Comparison of ENCODE assay signal across 1 cellular context in the genomic region with DNA sequence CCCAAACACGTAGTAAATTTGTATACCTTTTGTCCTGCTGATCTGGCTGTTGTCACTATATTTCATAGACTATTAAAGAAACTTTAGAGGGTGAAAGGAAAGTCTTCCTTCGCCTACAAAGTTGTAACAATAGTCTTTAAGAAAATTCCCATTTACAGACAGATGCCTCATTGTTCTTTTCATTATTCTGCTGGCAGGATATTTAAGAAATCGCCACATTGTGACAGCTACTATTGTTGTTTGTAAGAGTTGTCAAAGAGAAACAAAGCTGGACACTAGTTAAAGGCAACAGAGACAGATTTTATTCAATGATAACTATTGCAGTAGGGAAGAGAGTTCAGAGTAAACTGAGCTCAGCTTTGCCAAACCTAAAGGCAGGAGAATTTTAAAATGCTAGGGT.
TF ChIP-seq lines count a peak whose summit lies in the region.

No MANE protein-coding gene starts in this region.

TF ChIP-seq in WTC11, 78 proteins besides CTCF, POLR2A, EP300 and RAD21 (continued from another document):
- no peak for TF ChIP-seq ZNF121 (CRISPR knock-in tag; IDR thresholded peaks at IDR 0.05)
- no peak for TF ChIP-seq ZNF423 (CRISPR knock-in tag; IDR thresholded peaks at IDR 0.05)
- TF ChIP-seq, protein P1, sequence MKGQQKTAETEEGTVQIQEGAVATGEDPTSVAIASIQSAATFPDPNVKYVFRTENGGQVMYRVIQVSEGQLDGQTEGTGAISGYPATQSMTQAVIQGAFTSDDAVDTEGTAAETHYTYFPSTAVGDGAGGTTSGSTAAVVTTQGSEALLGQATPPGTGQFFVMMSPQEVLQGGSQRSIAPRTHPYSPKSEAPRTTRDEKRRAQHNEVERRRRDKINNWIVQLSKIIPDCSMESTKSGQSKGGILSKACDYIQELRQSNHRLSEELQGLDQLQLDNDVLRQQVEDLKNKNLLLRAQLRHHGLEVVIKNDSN (CRISPR knock-in tag; IDR thresholded peaks at IDR 0.05), result no peak
- TF ChIP-seq ZNF416 (CRISPR knock-in tag; IDR thresholded peaks at IDR 0.05), result no peak
